ENCODE assay signal across 22 cellular contexts in genomic region chr11:132347156-132348090, GRCh38.
A peak's percentile ranks its signal among the peaks of the same experiment; 100 is the strongest.
DNase-seq lines count a peak whose midpoint lies in the region; ATAC-seq and TF ChIP-seq lines count a peak whose summit lies in the region.
"Had no signal": no experiment of that assay in that cellular context is flagged by ENCODE, and none has a peak within 500 bp of the region (broad histone marks: within the 10 kb centered on the region; RNA-seq: fewer than 3 reads in every experiment).

No MANE protein-coding gene starts in this region.

- CTCF ChIA-PET in activated CD4-positive, alpha-beta T cell treated with anti-CD3 and anti-CD28 coated beads, Interleukin-2, amount 10 ng/mL, durations not matched to agents 7 days and 5 days (lab: Charles Lee): interaction anchor here (1.5 kb wide), 1 partner anchor 14 kb away, joined by 3 read pairs; no protein-coding TSS in a partner anchor
- CTCF ChIA-PET in IMR-90 (lab: Yijun Ruan, JAX): interaction anchor here (1.0 kb wide), 1 partner anchor 52 kb away, joined by 3 read pairs; no protein-coding TSS in a partner anchor

- H2BK120ac ChIP-seq in IMR-90 (ENCODE audit: low read depth, low read length): no peak overlapping the region

- no peak for DNase-seq in activated CD4-positive, alpha-beta T cell treated with anti-CD3 and anti-CD28 coated beads, Interleukin-2, amount 10 ng/mL, durations not matched to agents 7 days and 5 days
- DNase-seq in activated CD4-positive, alpha-beta T cell treated with anti-CD3 and anti-CD28 coated beads for 1 hour: no peak
- DNase-seq in IMR-90: no peak
- peak; percentile 30 for DNase-seq in WERI-Rb-1
- DNase-seq in neural progenitor cell (ENCODE audit: low spot score): peak; percentile 40
- no peak for DNase-seq in activated gamma-delta T cell treated with Interleukin-2 at 50 U/mL for 16 hours
- DNase-seq in uterus: no peak
- DNase-seq: activated naive CD8-positive, alpha-beta T cell treated with anti-CD3 and anti-CD28 coated beads, Interleukin-2, amount 10 ng/mL, durations not matched to agents 7 days and 5 days; Caco-2; cerebellar nuclear complex; dorsolateral prefrontal cortex; kidney glomerular epithelial cell; NCI-H1694 treated with DMSO at 0.1 percent for 48 hours; NCI-H2227 treated with DMSO at 0.1 percent for 48 hours; SJCRH30 had no signal

- WGBS in IMR-90 (ENCODE audit: extremely low coverage in 2 of 2, insufficient read length in 1 of 2), 2 experiments: 56% methylated on average over 3 of the region's 22 CpGs; no CpG with 5 or more reads in 1 of the 2 experiments

- H3K4me3 ChIP-seq in IMR-90 (ENCODE audit: insufficient read depth, low read depth, low read length) (no peak overlapping the region), WERI-Rb-1 (ENCODE audit: low read depth, low read length) (no peak overlapping the region), neural progenitor cell (no peak overlapping the region), uterus (no peak overlapping the region)
- H3K4me3 ChIP-seq: BLaER1 treated with 17β-estradiol and CSF1 and Interleukin-3, amounts not matched to agents 10 nM and 100 nM; K562; lung; SJCRH30; tibial nerve had no signal

- no peaks in the 10 kb centered on the region for H3K27me3 Mint-ChIP-seq in activated CD4-positive, alpha-beta T cell treated with anti-CD3 and anti-CD28 coated beads, Interleukin-2, amount 10 ng/mL, durations not matched to agents 7 days and 5 days
- peaks cover 2% of the 10 kb centered on the region for H3K27me3 Mint-ChIP-seq in neural progenitor cell (ENCODE audit: insufficient read depth, low read depth)
- H3K27me3 Mint-ChIP-seq: activated CD4-positive, alpha-beta T cell treated with anti-CD3 and anti-CD28 coated beads, Interleukin-2, amount 10 ng/mL, durations not matched to agents 24 days and 14 days had no signal

- H3K23ac ChIP-seq in IMR-90 (ENCODE audit: low read depth, low read length): no peak overlapping the region

- no peak overlapping the region for H3K18ac ChIP-seq in IMR-90 (ENCODE audit: low read depth, low read length)

- H3K4me3 Mint-ChIP-seq in activated CD4-positive, alpha-beta T cell treated with anti-CD3 and anti-CD28 coated beads, Interleukin-2, amount 10 ng/mL, durations not matched to agents 7 days and 5 days: no peak overlapping the region
- no peak overlapping the region for H3K4me3 Mint-ChIP-seq in neural progenitor cell
- H3K4me3 Mint-ChIP-seq: activated CD4-positive, alpha-beta T cell treated with anti-CD3 and anti-CD28 coated beads, Interleukin-2, amount 10 ng/mL, durations not matched to agents 24 days and 14 days; activated naive CD8-positive, alpha-beta T cell treated with anti-CD3 and anti-CD28 coated beads, Interleukin-2, amount 10 ng/mL, durations not matched to agents 7 days and 5 days had no signal

- no TSS peak for BruUV-seq in IMR-90 (replicated peaks; lab: Mats Ljungman, UMichigan)

- peaks cover 11% of the 10 kb centered on the region for H3K4me1 Mint-ChIP-seq in activated CD4-positive, alpha-beta T cell treated with anti-CD3 and anti-CD28 coated beads, Interleukin-2, amount 10 ng/mL, durations not matched to agents 7 days and 5 days
- H3K4me1 Mint-ChIP-seq in neural progenitor cell: peaks cover 17% of the 10 kb centered on the region
- H3K4me1 Mint-ChIP-seq: activated CD4-positive, alpha-beta T cell treated with anti-CD3 and anti-CD28 coated beads, Interleukin-2, amount 10 ng/mL, durations not matched to agents 24 days and 14 days; activated naive CD8-positive, alpha-beta T cell treated with anti-CD3 and anti-CD28 coated beads, Interleukin-2, amount 10 ng/mL, durations not matched to agents 7 days and 5 days had no signal

- no peaks in the 10 kb centered on the region for H3K36me3 ChIP-seq in IMR-90 (ENCODE audit: control insufficient read depth, insufficient read depth, low read length)
- H3K36me3 ChIP-seq in WERI-Rb-1: no peaks in the 10 kb centered on the region
- no peaks in the 10 kb centered on the region for H3K36me3 ChIP-seq in neural progenitor cell
- no peaks in the 10 kb centered on the region for H3K36me3 ChIP-seq in uterus
- H3K36me3 ChIP-seq: BLaER1 treated with 17β-estradiol and CSF1 and Interleukin-3, amounts not matched to agents 10 nM and 100 nM; SJCRH30; tibial nerve had no signal

- no peak overlapping the region for H4K91ac ChIP-seq in IMR-90 (ENCODE audit: insufficient read depth, low read depth, low read length)

- H2AK5ac ChIP-seq in IMR-90 (ENCODE audit: low read depth, low read length): no peak overlapping the region

- POLR2A ChIA-PET in activated CD4-positive, alpha-beta T cell treated with anti-CD3 and anti-CD28 coated beads, Interleukin-2, amount 10 ng/mL, durations not matched to agents 7 days and 5 days (lab: Charles Lee): no interaction called here
- POLR2A ChIA-PET in IMR-90 (lab: Charles Lee; ENCODE audit: unreplicated experiment): interaction anchor here (0.5 kb wide), 1 partner anchor 36 kb away, joined by 6 read pairs; no protein-coding TSS in a partner anchor

- no peak overlapping the region for H3K14ac ChIP-seq in IMR-90 (replicated peaks; ENCODE audit: low read depth, low read length)

- no peaks in the 10 kb centered on the region for H3K9me1 ChIP-seq in IMR-90 (ENCODE audit: insufficient read depth, low read length)

- H3K27ac Mint-ChIP-seq in activated CD4-positive, alpha-beta T cell treated with anti-CD3 and anti-CD28 coated beads, Interleukin-2, amount 10 ng/mL, durations not matched to agents 7 days and 5 days: peak overlapping the region; percentile 16
- no peak overlapping the region for H3K27ac Mint-ChIP-seq in neural progenitor cell
- H3K27ac Mint-ChIP-seq: activated CD4-positive, alpha-beta T cell treated with anti-CD3 and anti-CD28 coated beads, Interleukin-2, amount 10 ng/mL, durations not matched to agents 24 days and 14 days; activated naive CD8-positive, alpha-beta T cell treated with anti-CD3 and anti-CD28 coated beads, Interleukin-2, amount 10 ng/mL, durations not matched to agents 7 days and 5 days had no signal

- H3K9ac ChIP-seq in IMR-90 (ENCODE audit: low read depth, low read length) (no peak overlapping the region), neural progenitor cell (no peak overlapping the region)
- H3K9ac ChIP-seq: BLaER1 treated with 17β-estradiol and CSF1 and Interleukin-3, amounts not matched to agents 10 nM and 100 nM had no signal

- no peak for TF ChIP-seq RAD21 in IMR-90 (IDR thresholded peaks at IDR 0.05; ENCODE audit: low read length)

- TF ChIP-seq POLR2A in IMR-90 (IDR thresholded peaks at IDR 0.05; ENCODE audit: low read depth, low read length): no peak
- no peak for TF ChIP-seq POLR2A in uterus (IDR thresholded peaks at IDR 0.05)

- no peaks in the 10 kb centered on the region for H3K4me1 ChIP-seq in IMR-90 (ENCODE audit: control insufficient read depth, insufficient read depth, low read length)
- peaks cover 9% of the 10 kb centered on the region for H3K4me1 ChIP-seq in neural progenitor cell
- no peaks in the 10 kb centered on the region for H3K4me1 ChIP-seq in uterus
- H3K4me1 ChIP-seq: BLaER1 treated with 17β-estradiol and CSF1 and Interleukin-3, amounts not matched to agents 10 nM and 100 nM; Caco-2; SJCRH30; tibial nerve had no signal

- H3K56ac ChIP-seq in IMR-90 (ENCODE audit: extremely low read depth, insufficient read depth, low read length): no peak overlapping the region

- peaks cover 9% of the 10 kb centered on the region for H3K27me3 ChIP-seq in IMR-90 (ENCODE audit: control insufficient read depth, insufficient read depth, low read length)
- no peaks in the 10 kb centered on the region for H3K27me3 ChIP-seq in WERI-Rb-1 (ENCODE audit: insufficient read depth, low read depth, severe bottlenecking)
- no peaks in the 10 kb centered on the region for H3K27me3 ChIP-seq in neural progenitor cell
- no peaks in the 10 kb centered on the region for H3K27me3 ChIP-seq in uterus
- H3K27me3 ChIP-seq: BLaER1 treated with 17β-estradiol and CSF1 and Interleukin-3, amounts not matched to agents 10 nM and 100 nM; SJCRH30; tibial nerve had no signal

- H3K4me2 ChIP-seq in IMR-90 (ENCODE audit: low read depth, low read length): no peak overlapping the region
- no peak overlapping the region for H3K4me2 ChIP-seq in neural progenitor cell
- H3K4me2 ChIP-seq: BLaER1 treated with 17β-estradiol and CSF1 and Interleukin-3, amounts not matched to agents 10 nM and 100 nM had no signal

- no peak overlapping the region for H2AK9ac ChIP-seq in IMR-90 (replicated peaks; ENCODE audit: low read depth, low read length, poor library complexity)

- H3K79me2 ChIP-seq in neural progenitor cell (ENCODE audit: low read depth): no peaks in the 10 kb centered on the region

- no peak overlapping the region for H3K4ac ChIP-seq in IMR-90 (ENCODE audit: low read depth, low read length)

- intact Hi-C loops in IMR-90 (cut with micrococcal nuclease): no loop called here
- intact Hi-C loops in uterus (cut with DNase I; ENCODE audit: low total_unique reads): no loop called here

- no peak overlapping the region for H2BK15ac ChIP-seq in IMR-90 (ENCODE audit: low read depth, low read length)

- dilution Hi-C loops in IMR-90 (cut with HindIII; ENCODE audit: low sequenced_read_pairs, unreplicated experiment): no loop called here

- H2BK5ac ChIP-seq in IMR-90 (ENCODE audit: low read depth, low read length, poor library complexity, severe bottlenecking): no peak overlapping the region

- no peaks in the 10 kb centered on the region for H3K79me1 ChIP-seq in IMR-90 (ENCODE audit: low read depth in 1 of 2, low read length in 2 of 2)

- H3K9me3 ChIP-seq in IMR-90 (ENCODE audit: control insufficient read depth, insufficient read depth, low read length): no peaks in the 10 kb centered on the region
- no peaks in the 10 kb centered on the region for H3K9me3 ChIP-seq in WERI-Rb-1 (ENCODE audit: severe bottlenecking)
- no peaks in the 10 kb centered on the region for H3K9me3 ChIP-seq in neural progenitor cell (ENCODE audit: low read depth)
- H3K9me3 ChIP-seq in uterus: no peaks in the 10 kb centered on the region
- H3K9me3 ChIP-seq: BLaER1 treated with 17β-estradiol and CSF1 and Interleukin-3, amounts not matched to agents 10 nM and 100 nM; Caco-2; SJCRH30; tibial nerve had no signal

- no peak overlapping the region for H4K5ac ChIP-seq in IMR-90 (ENCODE audit: low read depth, low read length)

- H4K20me1 ChIP-seq in IMR-90 (ENCODE audit: insufficient read depth, low read length): no peaks in the 10 kb centered on the region
- H4K20me1 ChIP-seq in neural progenitor cell (ENCODE audit: low read depth): no peaks in the 10 kb centered on the region
- H4K20me1 ChIP-seq: BLaER1 treated with 17β-estradiol and CSF1 and Interleukin-3, amounts not matched to agents 10 nM and 100 nM had no signal

- H2BK20ac ChIP-seq in IMR-90 (ENCODE audit: low read depth, low read length): no peak overlapping the region

- no peaks in the 10 kb centered on the region for H3K36me3 Mint-ChIP-seq in activated CD4-positive, alpha-beta T cell treated with anti-CD3 and anti-CD28 coated beads, Interleukin-2, amount 10 ng/mL, durations not matched to agents 7 days and 5 days (ENCODE audit: low read depth)
- no peaks in the 10 kb centered on the region for H3K36me3 Mint-ChIP-seq in neural progenitor cell
- H3K36me3 Mint-ChIP-seq: activated naive CD8-positive, alpha-beta T cell treated with anti-CD3 and anti-CD28 coated beads, Interleukin-2, amount 10 ng/mL, durations not matched to agents 7 days and 5 days had no signal

- peaks cover 3% of the 10 kb centered on the region for H3K9me3 Mint-ChIP-seq in activated CD4-positive, alpha-beta T cell treated with anti-CD3 and anti-CD28 coated beads, Interleukin-2, amount 10 ng/mL, durations not matched to agents 7 days and 5 days
- H3K9me3 Mint-ChIP-seq in neural progenitor cell: no peaks in the 10 kb centered on the region
- H3K9me3 Mint-ChIP-seq: activated CD4-positive, alpha-beta T cell treated with anti-CD3 and anti-CD28 coated beads, Interleukin-2, amount 10 ng/mL, durations not matched to agents 24 days and 14 days; activated naive CD8-positive, alpha-beta T cell treated with anti-CD3 and anti-CD28 coated beads, Interleukin-2, amount 10 ng/mL, durations not matched to agents 7 days and 5 days had no signal

- TF ChIP-seq CTCF in IMR-90 (conservative IDR thresholded peaks at IDR 0.05; ENCODE audit: low read depth, low read length) (no peak), WERI-Rb-1 (IDR thresholded peaks at IDR 0.05; ENCODE audit: low read depth, low read length) (no peak), neural progenitor cell (IDR thresholded peaks at IDR 0.05) (no peak), uterus (IDR thresholded peaks at IDR 0.05) (no peak)

- ATAC-seq in IMR-90 (ENCODE audit: low read depth): no peak
- no peak for ATAC-seq in HG02938 (IDR thresholded peaks at IDR 0.05; ENCODE audit: unreplicated experiment)
- ATAC-seq: K562, Panc1 had no signal

- no peak overlapping the region for H4K8ac ChIP-seq in IMR-90 (ENCODE audit: low read depth in 2 of 2, low read length in 2 of 2)

- H3K27ac ChIP-seq in IMR-90 (ENCODE audit: insufficient read depth, low read length): no peak overlapping the region
- no peak overlapping the region for H3K27ac ChIP-seq in WERI-Rb-1
- H3K27ac ChIP-seq in neural progenitor cell: no peak overlapping the region
- H3K27ac ChIP-seq in uterus: no peak overlapping the region
- H3K27ac ChIP-seq: BLaER1 treated with 17β-estradiol and CSF1 and Interleukin-3, amounts not matched to agents 10 nM and 100 nM; dorsolateral prefrontal cortex; SJCRH30; tibial nerve had no signal

- H2AFZ ChIP-seq in IMR-90 (replicated peaks; ENCODE audit: low read length, poor library complexity): peak overlapping the region; percentile 10
- H2AFZ ChIP-seq in neural progenitor cell (replicated peaks): no peak overlapping the region

- no peaks in the 10 kb centered on the region for H3F3A ChIP-seq in neural progenitor cell (ENCODE audit: low read depth)

- in situ Hi-C loops in IMR-90 (cut with MboI; ENCODE audit: low sequenced_read_pairs): no loop called here

Comparison
In these comparisons a context has a peak if more than half of its experiments do, and no peak if none do; other contexts are left out.
1. DNase-seq: peak in WERI-Rb-1 (single experiment) and neural progenitor cell (single experiment); none in activated CD4-positive, alpha-beta T cell treated with anti-CD3 and anti-CD28 coated beads, Interleukin-2, amount 10 ng/mL, durations not matched to agents 7 days and 5 days (single experiment), activated CD4-positive, alpha-beta T cell treated with anti-CD3 and anti-CD28 coated beads for 1 hour (single experiment), IMR-90 (single experiment), activated gamma-delta T cell treated with Interleukin-2 at 50 U/mL for 16 hours (single experiment) and uterus (0 of 2).